29 cellular contexts compared by ENCODE assay signal in genomic region chrX:24696241-24696640, GRCh38. TPM values are rescaled to one million over a fixed set of nuclear protein-coding genes. Genes with fewer than 3 reads are reported as not detected.
A peak's percentile ranks its signal among the peaks of the same experiment; 100 is the strongest.
DNase-seq lines count a peak whose midpoint lies in the region; ATAC-seq and TF ChIP-seq lines count a peak whose summit lies in the region.
"Had no signal": no experiment of that assay in that cellular context is flagged by ENCODE, and none has a peak within 500 bp of the region (broad histone marks: within the 10 kb centered on the region; RNA-seq: fewer than 3 reads in every experiment).

No MANE protein-coding gene starts in this region.

- H3K36me3 Mint-ChIP-seq in WTC11 (peaks cover 7% of the 10 kb centered on the region), neural crest cell (ENCODE audit: low read depth) (peaks cover 6% of the 10 kb centered on the region)

- H3K9me2 ChIP-seq in Loucy (replicated peaks; ENCODE audit: low read depth, low read length), result no peaks in the 10 kb centered on the region

- intact Hi-C loops in testis (cut with DNase I; ENCODE audit: low total_unique reads), result no loop called here

- H3K79me2 ChIP-seq in Loucy (ENCODE audit: insufficient read depth, low read length), result peaks cover 60% of the 10 kb centered on the region

- DNase-seq in EH (ENCODE audit: low read depth) (peak; percentile 7), WTC11 (ENCODE audit: low spot score) (no peak), neural crest cell (ENCODE audit: low read depth, low spot score) (no peak), GM10248 (ENCODE audit: extremely low spot score) (no peak), testis (no peak), H7 (no peak)
- DNase-seq: activated CD4-positive, alpha-beta T cell treated with anti-CD3 and anti-CD28 coated beads for 48 hours; activated naive CD4-positive, alpha-beta T cell; activated T-cell treated with anti-CD3 and anti-CD28 coated beads, Interleukin-2, amount 50 U/mL, for 4 hours; adrenal gland; C1 segment of cervical spinal cord; cerebellar nuclear complex; COR-L47; hippocampal formation; mesenchymal stem cell; NCI-H1105; NCI-H187 treated with DMSO at 0.1 percent for 48 hours; NCI-H748 treated with DMSO at 0.1 percent for 48 hours; PC-3; small intestine; stimulated activated CD4-positive, alpha-beta T cell treated with anti-CD3 and anti-CD28 coated beads, Interleukin-2, amount 100 ng/mL, for 24 hours; upper lobe of right lung had no signal

- peaks cover 17% of the 10 kb centered on the region for H4K20me1 ChIP-seq in Loucy (ENCODE audit: insufficient read depth, low read length, poor library complexity, severe bottlenecking)

- WGBS in testis, 2 donors, result 55 to 62% methylated on average over 2 to 4 of the region's 4 CpGs

- H3K4me1 Mint-ChIP-seq in WTC11 (peaks cover 24% of the 10 kb centered on the region), neural crest cell (peaks cover 52% of the 10 kb centered on the region)

- TF ChIP-seq CTCF in Loucy (conservative IDR thresholded peaks at IDR 0.05; ENCODE audit: low read length) (no peak), WTC11 (IDR thresholded peaks at IDR 0.05) (no peak), neural crest cell (conservative IDR thresholded peaks at IDR 0.05) (no peak), GM10248 (IDR thresholded peaks at IDR 0.05; ENCODE audit: control extremely low read depth, extremely low read depth, low read depth, missing control alignments) (no peak), testis (IDR thresholded peaks at IDR 0.05) (no peak)

- H3K4me3 Mint-ChIP-seq in WTC11 (0 out of 2 replicates have a peak overlapping the region, but pooled peaks have one; percentile 8), neural crest cell (peak overlapping the region; percentile 68)

- H3K36me3 ChIP-seq in Loucy (ENCODE audit: insufficient read depth, low read length), result peaks cover 13% of the 10 kb centered on the region; the same call in 1 of the 2 replicates
- H3K36me3 ChIP-seq in testis (ENCODE audit: low read depth, missing control alignments), result no peaks in the 10 kb centered on the region
- peaks cover 12% of the 10 kb centered on the region for H3K36me3 ChIP-seq in H7 (replicated peaks; ENCODE audit: control insufficient read depth, insufficient read depth, low read length)
- H3K36me3 ChIP-seq: adrenal gland had no signal

- H3K9me3 Mint-ChIP-seq in WTC11 (no peaks in the 10 kb centered on the region), neural crest cell (no peaks in the 10 kb centered on the region)
- H3K9me3 Mint-ChIP-seq: activated T-cell treated with anti-CD3 and anti-CD28 coated beads, Interleukin-2, amount 50 U/mL, for 4 hours; T-helper 2 cell treated with Interferon-gamma antibody and Interleukin-4, amounts not matched to agents 5 μg/mL and 100 μg/mL, for 36 hours had no signal

- no peak overlapping the region for H3K9ac ChIP-seq in Loucy (ENCODE audit: low read depth, low read length, poor library complexity, severe bottlenecking)

- H3K27me3 ChIP-seq in Loucy (ENCODE audit: insufficient read depth, low read length, poor library complexity, severe bottlenecking), result no peaks in the 10 kb centered on the region
- no peaks in the 10 kb centered on the region for H3K27me3 ChIP-seq in testis
- no peaks in the 10 kb centered on the region for H3K27me3 ChIP-seq in H7 (ENCODE audit: control insufficient read depth, insufficient read depth, low read length)
- H3K27me3 ChIP-seq: adrenal gland, gastroesophageal sphincter, upper lobe of right lung had no signal

- H3K4me1 ChIP-seq in Loucy (ENCODE audit: insufficient read depth, low read length, poor library complexity, severe bottlenecking) (peaks cover 15% of the 10 kb centered on the region), testis (no peaks in the 10 kb centered on the region)
- H3K4me1 ChIP-seq: adrenal gland, upper lobe of right lung had no signal

- no peak for TF ChIP-seq POLR2A in testis (IDR thresholded peaks at IDR 0.05)

- ATAC-seq in WTC11 (no peak), HG03571 (IDR thresholded peaks at IDR 0.05; ENCODE audit: unreplicated experiment) (no peak)
- ATAC-seq: activated T-cell treated with anti-CD3 and anti-CD28 coated beads, Interleukin-2, amount 50 U/mL, for 4 hours; gastroesophageal sphincter; left lobe of liver; PC-3; upper lobe of right lung had no signal

- H3K4me3 ChIP-seq in Loucy (ENCODE audit: low read length, poor library complexity, severe bottlenecking) (peak overlapping the region; percentile 52), testis (no peak overlapping the region), H7 (ENCODE audit: insufficient read depth, low read depth, low read length) (no peak overlapping the region)
- H3K4me3 ChIP-seq: adrenal gland, gastroesophageal sphincter, upper lobe of right lung had no signal

- H3K27me3 Mint-ChIP-seq in WTC11 (ENCODE audit: low read depth), result no peaks in the 10 kb centered on the region
- no peaks in the 10 kb centered on the region for H3K27me3 Mint-ChIP-seq in neural crest cell (ENCODE audit: low read depth)

- POLR2A ChIA-PET in WTC11 (lab: Charles Lee), result no interaction called here
- POLR2A ChIA-PET in GM10248 (lab: Yijun Ruan, JAX), result no interaction called here

- H2AFZ ChIP-seq in Loucy (ENCODE audit: low read length), result no peak overlapping the region

- no peaks in the 10 kb centered on the region for H3K9me3 ChIP-seq in Loucy (ENCODE audit: insufficient read depth, low read depth, low read length)
- H3K9me3 ChIP-seq in testis, result no peaks in the 10 kb centered on the region
- H3K9me3 ChIP-seq: adrenal gland, gastroesophageal sphincter, upper lobe of right lung had no signal

- peak overlapping the region; percentile 93 for H3K4me2 ChIP-seq in Loucy (ENCODE audit: low read depth, low read length, poor library complexity, severe bottlenecking)

- no peaks in the 10 kb centered on the region for H3F3A ChIP-seq in Loucy (ENCODE audit: low read depth)

- CTCF ChIA-PET in WTC11 (lab: Charles Lee), result no interaction called here
- CTCF ChIA-PET in GM10248 (lab: Yijun Ruan, JAX), result no interaction called here

- H3K27ac ChIP-seq in testis, result no peak overlapping the region
- H3K27ac ChIP-seq: adrenal gland, gastroesophageal sphincter, HL-60, upper lobe of right lung, VCaP had no signal

- peak overlapping the region; percentile 32; the same call in 1 of the 2 replicates for H3K27ac Mint-ChIP-seq in WTC11
- H3K27ac Mint-ChIP-seq in neural crest cell (ENCODE audit: unreplicated experiment), result no peak overlapping the region
- H3K27ac Mint-ChIP-seq: T-helper 2 cell treated with Interferon-gamma antibody and Interleukin-4, amounts not matched to agents 5 μg/mL and 100 μg/mL, for 36 hours had no signal

TF ChIP-seq in WTC11, 78 proteins besides CTCF, POLR2A, EP300 and RAD21 (continues in another document):
- TF ChIP-seq MYBL2 (CRISPR knock-in tag; IDR thresholded peaks at IDR 0.05) (no peak), ZNF416 (CRISPR knock-in tag; IDR thresholded peaks at IDR 0.05) (no peak), ARID4B (CRISPR knock-in tag; IDR thresholded peaks at IDR 0.05; ENCODE audit: borderline replicate concordance) (no peak), JAZF1 (CRISPR knock-in tag; IDR thresholded peaks at IDR 0.05) (no peak), TEAD1 (CRISPR knock-in tag; IDR thresholded peaks at IDR 0.05) (no peak), MAX (CRISPR knock-in tag; IDR thresholded peaks at IDR 0.05) (no peak), ZNF396 (CRISPR knock-in tag; IDR thresholded peaks at IDR 0.05; ENCODE audit: borderline replicate concordance) (no peak)

RNA-seq across cellular contexts. Expression of gene POLA1, which starts 2.5 kb away (rescaled TPM):
- total RNA-seq in WTC11 (2021), result 27.4 to 29.9 TPM (median 27.4 TPM) in 3 replicates
- total RNA-seq in neural crest cell, result 76.5 and 77.7 TPM in 2 replicates
- total RNA-seq in testis, result 10 to 100 TPM; 15.0 to 15.7 TPM
- 5.4 TPM for polyA plus RNA-seq in testis (ENCODE audit: insufficient read depth, low read depth, low replicate concordance)
- 36.7 and 54.7 TPM in 2 replicates for total RNA-seq in H7 (2014; rRNA removed; shearing (Covaris generic))

RNA-seq across cellular contexts. Expression of gene PCYT1B, which starts 49.1 kb away (rescaled TPM):
- total RNA-seq in WTC11 (2021) (20.7 to 27.2 TPM (median 26.4 TPM) in 3 replicates), neural crest cell (32.3 and 34.0 TPM in 2 replicates), testis (10 to 100 TPM; 15.5 to 23.9 TPM)
- polyA plus RNA-seq in testis (ENCODE audit: insufficient read depth, low read depth, low replicate concordance), result 24.0 TPM
- 17.4 and 22.9 TPM in 2 replicates for total RNA-seq in H7 (2014; rRNA removed; shearing (Covaris generic))
- total RNA-seq: activated T-cell treated with anti-CD3 and anti-CD28 coated beads, Interleukin-2, amount 50 U/mL, for 4 hours; PC-3 had no signal
